17 cellular contexts compared by ENCODE assay signal in the genomic region with DNA sequence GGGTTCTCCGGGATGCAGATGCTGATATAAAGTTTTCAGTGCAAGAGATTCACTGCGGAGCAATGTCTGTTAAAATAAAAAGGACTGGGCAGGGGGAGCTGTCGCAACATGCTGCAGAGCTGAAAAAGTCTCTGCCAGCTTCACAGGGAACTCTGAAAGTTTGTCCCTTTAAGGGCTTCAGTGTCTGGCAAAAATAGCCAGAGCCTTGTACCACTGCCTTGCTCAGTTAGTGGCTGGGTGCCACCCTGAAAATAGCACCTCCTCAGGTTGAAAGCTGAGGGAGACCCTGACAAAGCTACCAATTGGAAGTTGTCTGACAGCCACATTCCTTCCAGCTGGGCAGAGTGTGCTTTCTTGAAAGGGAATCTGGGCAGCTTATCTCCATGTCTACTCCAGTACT. TPM values are rescaled to one million over a fixed set of nuclear protein-coding genes. Genes with fewer than 3 reads are reported as not detected.
A peak's percentile ranks its signal among the peaks of the same experiment; 100 is the strongest.
DNase-seq lines count a peak whose midpoint lies in the region; ATAC-seq and TF ChIP-seq lines count a peak whose summit lies in the region.
"Had no signal": no experiment of that assay in that cellular context is flagged by ENCODE, and none has a peak within 500 bp of the region (broad histone marks: within the 10 kb centered on the region; RNA-seq: fewer than 3 reads in every experiment).

No MANE protein-coding gene starts in this region.

- H2AFZ ChIP-seq in H9 (ENCODE audit: low read length) (no peak overlapping the region), trophoblast cell (ENCODE audit: insufficient read depth, low read length, poor library complexity) (no peak overlapping the region)

- H2BK5ac ChIP-seq in H9 (ENCODE audit: insufficient read length, low read length) (no peak overlapping the region), trophoblast cell (ENCODE audit: low read depth, low read length, poor library complexity) (peak overlapping the region; percentile 21)

- no peaks in the 10 kb centered on the region for H3K9me3 ChIP-seq in H9 (ENCODE audit: control insufficient read depth, low read depth, low read length)
- peaks cover 17% of the 10 kb centered on the region for H3K9me3 ChIP-seq in left ventricle myocardium inferior (replicated peaks)
- no peaks in the 10 kb centered on the region for H3K9me3 ChIP-seq in trophoblast cell (ENCODE audit: insufficient read depth, low read depth, low read length)

- H4K91ac ChIP-seq in H9 (ENCODE audit: insufficient read length, low read depth, low read length) (no peak overlapping the region), trophoblast cell (ENCODE audit: low read depth, low read length) (no peak overlapping the region)

- H3K79me1 ChIP-seq in H9 (ENCODE audit: insufficient read depth, low read depth, low read length, poor library complexity, severe bottlenecking) (no peaks in the 10 kb centered on the region), trophoblast cell (ENCODE audit: low read length) (peaks cover 7% of the 10 kb centered on the region)

- H4K20me1 ChIP-seq in H9 (ENCODE audit: control insufficient read depth, insufficient read depth, insufficient read length), result no peaks in the 10 kb centered on the region

- H3K4me2 ChIP-seq in H9 (ENCODE audit: insufficient read depth, insufficient read length, low read length), result no peak overlapping the region
- H3K4me2 ChIP-seq in trophoblast cell (ENCODE audit: low read length), result no peak overlapping the region
- H3K4me2 ChIP-seq: smooth muscle cell had no signal

- H2BK120ac ChIP-seq in H9 (ENCODE audit: low read depth, low read length, poor library complexity, severe bottlenecking) (no peak overlapping the region), trophoblast cell (ENCODE audit: insufficient read depth, low read length, poor library complexity) (peak overlapping the region; percentile 65)

- H3K27ac Mint-ChIP-seq in H9 (no peak overlapping the region), WTC11 (no peak overlapping the region)
- H3K27ac Mint-ChIP-seq: activated naive CD4-positive, alpha-beta T cell treated with anti-CD3 and anti-CD28 coated beads, Interleukin-2, amount 10 ng/mL, durations not matched to agents 7 days and 5 days had no signal

- H3K18ac ChIP-seq in H9 (ENCODE audit: insufficient read length, low read depth, low read length) (no peak overlapping the region), trophoblast cell (ENCODE audit: low read length) (no peak overlapping the region)

- no peak overlapping the region for H2BK12ac ChIP-seq in H9 (ENCODE audit: insufficient read length, low read depth, low read length)
- H2BK12ac ChIP-seq in trophoblast cell (ENCODE audit: low read length), result peak overlapping the region; percentile 70

- no peak overlapping the region for H4K5ac ChIP-seq in H9 (ENCODE audit: insufficient read length, low read depth, low read length)

- WGBS in H9 (ENCODE audit: extremely low coverage, insufficient read length, low lambda C conversion rate), result no CpG with 5 or more reads among the region's 3 CpGs
- no CpG with 5 or more reads among the region's 3 CpGs for WGBS in trophoblast cell (ENCODE audit: extremely low coverage, insufficient coverage, insufficient read length)

- H3K27ac ChIP-seq in H9 (ENCODE audit: insufficient read length, low read depth, low read length) (no peak overlapping the region), left ventricle myocardium inferior (replicated peaks) (peak overlapping the region; percentile 61), trophoblast cell (ENCODE audit: low read depth, low read length) (no peak overlapping the region)
- H3K27ac ChIP-seq: coronary artery had no signal

- H3K79me2 ChIP-seq in H9 (ENCODE audit: insufficient read depth, low read length) (peaks cover 1% of the 10 kb centered on the region; the same call in 1 of the 2 replicates), trophoblast cell (ENCODE audit: control insufficient read depth, insufficient read depth, low read length, poor library complexity) (peaks cover 7% of the 10 kb centered on the region)

- no peaks in the 10 kb centered on the region for H3K36me3 ChIP-seq in left ventricle myocardium inferior
- no peaks in the 10 kb centered on the region for H3K36me3 ChIP-seq in trophoblast cell (ENCODE audit: control insufficient read depth in 1 of 2, insufficient read depth in 2 of 2, low read length in 2 of 2)

- no peak overlapping the region for H4K8ac ChIP-seq in H9 (replicated peaks; ENCODE audit: insufficient read length, low read depth, low read length)
- H4K8ac ChIP-seq in trophoblast cell (ENCODE audit: low read depth, low read length), result no peak overlapping the region

- H3K9me3 Mint-ChIP-seq in H9, result peaks cover 0 to 3% of the 10 kb centered on the region in 2 experiments; a peak in 2 of 5 replicates
- H3K9me3 Mint-ChIP-seq in WTC11, result peaks cover 6% of the 10 kb centered on the region

- H3K4me3 ChIP-seq in left ventricle myocardium inferior (no peak overlapping the region), trophoblast cell (ENCODE audit: low read depth, low read length) (no peak overlapping the region)
- H3K4me3 ChIP-seq: coronary artery, smooth muscle cell had no signal

- H3K14ac ChIP-seq in H9 (ENCODE audit: insufficient read depth, low read length) (no peak overlapping the region), trophoblast cell (ENCODE audit: low read length) (no peak overlapping the region)

- H3K4me1 Mint-ChIP-seq in H9 (peaks cover 13% of the 10 kb centered on the region in 2 experiments), WTC11 (peaks cover 10% of the 10 kb centered on the region)

- H2AK5ac ChIP-seq in H9 (ENCODE audit: insufficient read length, low read length), result no peak overlapping the region
- H2AK5ac ChIP-seq in trophoblast cell (ENCODE audit: low read length), result peak overlapping the region; percentile 60

- TF ChIP-seq CTCF in H9 (conservative IDR thresholded peaks at IDR 0.05) (peak; percentile 20; the same call in 2 of the 3 replicates), WTC11 (IDR thresholded peaks at IDR 0.05) (no peak), left ventricle myocardium inferior (IDR thresholded peaks at IDR 0.05; ENCODE audit: borderline replicate concordance) (peak; percentile 32)

- H3K27me3 ChIP-seq in H9 (ENCODE audit: insufficient read depth, low read length), result no peaks in the 10 kb centered on the region; the same call in 1 of the 2 replicates
- no peaks in the 10 kb centered on the region for H3K27me3 ChIP-seq in left ventricle myocardium inferior (ENCODE audit: low read depth)
- no peaks in the 10 kb centered on the region for H3K27me3 ChIP-seq in trophoblast cell (ENCODE audit: insufficient read depth, low read length)

- H3K4ac ChIP-seq in H9 (ENCODE audit: low read depth, low read length) (no peak overlapping the region), trophoblast cell (ENCODE audit: low read depth, low read length) (no peak overlapping the region)

- CTCF ChIA-PET in WTC11 (lab: Charles Lee), result interaction anchor here (0.8 to 1.2 kb wide), 4 partner anchors 54 to 66 kb away, joined by 3 to 12 read pairs (median 4); no protein-coding TSS in a partner anchor

- H3K23ac ChIP-seq in H9 (ENCODE audit: insufficient read length, low read depth, low read length), result no peak overlapping the region
- no peak overlapping the region for H3K23ac ChIP-seq in trophoblast cell (ENCODE audit: low read length)

- H3K36me3 Mint-ChIP-seq in H9 (ENCODE audit: insufficient read depth in 1 of 3, low read depth in 3 of 3) (peaks cover 0 to 3% (median 0%) of the 10 kb centered on the region in 3 experiments; a peak in 2 of 7 replicates), WTC11 (no peaks in the 10 kb centered on the region)
- H3K36me3 Mint-ChIP-seq: naive thymus-derived CD8-positive, alpha-beta T cell had no signal

- peaks cover 4% of the 10 kb centered on the region for H3K23me2 ChIP-seq in H9 (ENCODE audit: insufficient read length, low read depth, low read length, poor library complexity, severe bottlenecking)

- DNase-seq in H9 (peak; percentile 35), WTC11 (ENCODE audit: low spot score) (no peak), left ventricle myocardium inferior (peak; percentile 53), trophoblast cell (peak in 1 of 2 donors; percentile 29), left lobe of liver (ENCODE audit: low spot score) (no peak), ureter (ENCODE audit: low spot score) (no peak)
- DNase-seq: activated CD4-positive, alpha-beta T cell treated with anti-CD3 and anti-CD28 coated beads, Interleukin-2, amount 50 U/mL, for 1 hour; activated naive CD4-positive, alpha-beta T cell treated with anti-CD3 and anti-CD28 coated beads, Interleukin-2, amount 10 ng/mL, durations not matched to agents 7 days and 5 days; Calu3; foreskin fibroblast; GDM1; naive thymus-derived CD8-positive, alpha-beta T cell; NCI-H345; stimulated activated CD8-positive, alpha-beta memory T cell treated with anti-CD3 and anti-CD28 coated beads, Interleukin-4, amount 100 ng/mL, for 48 hours had no signal

- no peak overlapping the region for H3K56ac ChIP-seq in H9 (ENCODE audit: insufficient read length, low read depth, low read length)

- ATAC-seq in WTC11 (peak; percentile 20), GM18519 (IDR thresholded peaks at IDR 0.05; ENCODE audit: low FRiP score, unreplicated experiment) (no peak), left lobe of liver (no peak)
- ATAC-seq: naive thymus-derived CD8-positive, alpha-beta T cell had no signal

- no peak overlapping the region for H3K4me3 Mint-ChIP-seq in H9
- H3K4me3 Mint-ChIP-seq in WTC11, result no peak overlapping the region
- H3K4me3 Mint-ChIP-seq: activated naive CD4-positive, alpha-beta T cell treated with anti-CD3 and anti-CD28 coated beads, Interleukin-2, amount 10 ng/mL, durations not matched to agents 7 days and 5 days; naive thymus-derived CD8-positive, alpha-beta T cell had no signal

- POLR2A ChIA-PET in WTC11 (lab: Charles Lee), result no interaction called here

- no peaks in the 10 kb centered on the region for H3K4me1 ChIP-seq in H9 (ENCODE audit: insufficient read depth, low read length)
- peaks cover 34% of the 10 kb centered on the region for H3K4me1 ChIP-seq in left ventricle myocardium inferior
- H3K4me1 ChIP-seq in trophoblast cell (ENCODE audit: control insufficient read depth in 1 of 2, insufficient read depth in 2 of 2, low read length in 2 of 2), result peaks cover 4% of the 10 kb centered on the region in 2 experiments

- H3K27me3 Mint-ChIP-seq in H9 (ENCODE audit: low read depth), result peaks cover 24% of the 10 kb centered on the region
- peaks cover 19% of the 10 kb centered on the region for H3K27me3 Mint-ChIP-seq in WTC11 (ENCODE audit: low read depth)

- H4K12ac ChIP-seq in trophoblast cell (ENCODE audit: low read depth, low read length), result no peak overlapping the region

- H3K9ac ChIP-seq in H9 (ENCODE audit: extremely low read depth, insufficient read length, low read length) (no peak overlapping the region), trophoblast cell (ENCODE audit: low read length) (no peak overlapping the region)

- intact Hi-C loops in left ventricle myocardium inferior (cut with micrococcal nuclease), result loop anchor here (5.0 kb wide), 1 partner anchor 64 kb away; no protein-coding TSS in a partner anchor

- no peak overlapping the region for H3T11ph ChIP-seq in H9 (ENCODE audit: low read length)

- no peak overlapping the region for H2BK15ac ChIP-seq in H9 (ENCODE audit: low read depth, low read length)

- H2BK20ac ChIP-seq in H9 (ENCODE audit: low read depth, low read length, poor library complexity, severe bottlenecking), result no peak overlapping the region

RNA-seq across cellular contexts. Expression of a gene that starts 3.0 kb away (rescaled TPM):
- total RNA-seq in H9 (2021) (26.5 and 31.0 TPM in 2 replicates), WTC11 (2021) (23.1 to 28.1 TPM (median 26.6 TPM) in 3 replicates), left ventricle myocardium inferior (33.1 TPM), left lobe of liver (27.8 TPM), ureter (57.1 TPM)
- polyA plus RNA-seq in trophoblast cell (2013), result 58.6 and 65.6 TPM in 2 replicates

Comparison
In these comparisons a context has a peak if more than half of its experiments do, and no peak if none do; other contexts are left out.
1. DNase-seq: peak in H9 (single experiment) and left ventricle myocardium inferior (single experiment); none in WTC11 (single experiment), left lobe of liver (single experiment) and ureter (single experiment).